In the genomic region with DNA sequence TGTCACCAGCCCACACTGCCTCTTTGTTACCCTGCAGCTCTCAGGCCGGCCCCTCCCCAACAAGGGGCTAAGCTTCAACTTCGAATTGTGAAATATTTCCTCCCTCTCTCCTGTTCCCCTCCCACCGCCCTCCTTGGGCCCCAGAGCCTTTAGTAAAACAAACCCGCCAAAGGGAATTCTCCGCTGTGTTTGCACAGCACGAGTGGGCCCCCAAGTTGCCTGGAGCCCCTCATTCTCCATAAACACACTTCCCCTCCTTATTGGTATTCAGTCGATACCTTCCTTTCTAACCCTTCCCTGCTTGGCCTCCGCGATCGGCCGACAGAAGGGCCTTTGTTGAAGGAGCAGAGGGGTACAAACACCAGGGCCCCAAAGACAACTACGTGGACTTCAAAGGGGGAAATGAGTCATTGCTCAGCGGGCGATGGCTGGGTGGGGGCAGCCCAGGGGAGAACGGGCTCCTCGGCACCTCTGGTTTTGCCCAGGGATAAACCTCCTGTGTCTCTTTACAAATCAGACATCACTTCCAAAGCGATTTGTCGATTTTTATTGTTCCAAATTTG, we compare ENCODE assay signal across 11 cellular contexts. TPM values are rescaled to one million over a fixed set of nuclear protein-coding genes. Genes with fewer than 3 reads are reported as not detected.
A peak's percentile ranks its signal among the peaks of the same experiment; 100 is the strongest.
DNase-seq lines count a peak whose midpoint lies in the region; ATAC-seq and TF ChIP-seq lines count a peak whose summit lies in the region.
"Had no signal": no experiment of that assay in that cellular context is flagged by ENCODE, and none has a peak within 500 bp of the region (broad histone marks: within the 10 kb centered on the region; RNA-seq: fewer than 3 reads in every experiment).

No MANE protein-coding gene starts in this region.

- no peak overlapping the region for H3K4me3 ChIP-seq in HEK293 (ENCODE audit: low read depth, low read length)
- H3K4me3 ChIP-seq in dorsolateral prefrontal cortex = no peak overlapping the region

- H3K27me3 Mint-ChIP-seq in glutamatergic neuron (ENCODE audit: unreplicated experiment) = no peaks in the 10 kb centered on the region
- H3K27me3 Mint-ChIP-seq in activated CD8-positive, alpha-beta memory T cell treated with anti-CD3 and anti-CD28 coated beads, Interleukin-2, amount 10 ng/mL, durations not matched to agents 7 days and 5 days = peaks cover 41% of the 10 kb centered on the region

- CTCF ChIA-PET in HEK293 (lab: Yijun Ruan, JAX) = interaction anchor here (0.7 to 1.6 kb wide), 2 partner anchors 38 to 70 kb away, joined by 3 read pairs; no protein-coding TSS in a partner anchor
- CTCF ChIA-PET in activated CD8-positive, alpha-beta memory T cell treated with anti-CD3 and anti-CD28 coated beads, Interleukin-2, amount 10 ng/mL, durations not matched to agents 7 days and 5 days (lab: Charles Lee) = interaction anchor here (0.6 kb wide), 1 partner anchor 67 kb away, joined by 3 read pairs; no protein-coding TSS in a partner anchor

- DNase-seq in RPMI7951 (ENCODE audit: low read depth) (peak; percentile 47), glutamatergic neuron (no peak), retina (peak; percentile 69), dorsolateral prefrontal cortex (no peak), midbrain (lab: John Stamatoyannopoulos, UW) (no peak)
- no peak for DNase-seq in activated CD8-positive, alpha-beta memory T cell treated with anti-CD3 and anti-CD28 coated beads, Interleukin-2, amount 10 ng/mL, durations not matched to agents 7 days and 5 days
- DNase-seq: activated naive CD4-positive, alpha-beta T cell treated with anti-CD3 and anti-CD28 coated beads for 36 hours; brain microvascular endothelial cell; DMS 273 treated with DMSO at 0.1 percent for 48 hours; NCI-H2029 had no signal

- no peaks in the 10 kb centered on the region for H3K4me1 ChIP-seq in HEK293 (ENCODE audit: control insufficient read depth, insufficient read depth, low read length)

- no peak overlapping the region for H3K4me3 Mint-ChIP-seq in glutamatergic neuron (ENCODE audit: unreplicated experiment)
- no peak overlapping the region for H3K4me3 Mint-ChIP-seq in activated CD8-positive, alpha-beta memory T cell treated with anti-CD3 and anti-CD28 coated beads, Interleukin-2, amount 10 ng/mL, durations not matched to agents 7 days and 5 days
- H3K4me3 Mint-ChIP-seq: activated naive CD4-positive, alpha-beta T cell treated with anti-CD3 and anti-CD28 coated beads for 36 hours had no signal

- peaks cover 0 to 22% (median 0%) of the 10 kb centered on the region in 45 donors for H3K27me3 ChIP-seq in dorsolateral prefrontal cortex

- POLR2A ChIA-PET in HEK293 (lab: Yijun Ruan, JAX) = no interaction called here

- H3K27ac ChIP-seq in HEK293 (ENCODE audit: extremely low read depth, low read depth, low read length) (no peak overlapping the region), dorsolateral prefrontal cortex (no peak overlapping the region)
- H3K27ac ChIP-seq: brain microvascular endothelial cell had no signal

- H3K9me3 ChIP-seq in HEK293 (ENCODE audit: control insufficient read depth, insufficient read depth, low read depth, low read length) = no peaks in the 10 kb centered on the region

- H3K4me1 Mint-ChIP-seq in glutamatergic neuron (ENCODE audit: low read depth, unreplicated experiment) = peaks cover 36% of the 10 kb centered on the region
- no peaks in the 10 kb centered on the region for H3K4me1 Mint-ChIP-seq in activated CD8-positive, alpha-beta memory T cell treated with anti-CD3 and anti-CD28 coated beads, Interleukin-2, amount 10 ng/mL, durations not matched to agents 7 days and 5 days

- TF ChIP-seq CTCF in HEK293 (tag by site-specific recombination; IDR thresholded peaks at IDR 0.05) (no peak), glutamatergic neuron (IDR thresholded peaks at IDR 0.05; ENCODE audit: partially characterized antibody, unreplicated experiment) (no peak), dorsolateral prefrontal cortex (IDR thresholded peaks at IDR 0.05 in 54 of 56, conservative IDR thresholded peaks at IDR 0.05 in 2 of 56; ENCODE audit: low read depth in 1 of 56, partially characterized antibody in 56 of 56) (no peak)

- H3K36me3 ChIP-seq in HEK293 (ENCODE audit: control insufficient read depth in 2 of 2, insufficient read depth in 1 of 2, low read length in 2 of 2) = no peaks in the 10 kb centered on the region
- H3K36me3 ChIP-seq: brain microvascular endothelial cell had no signal

- peaks cover 9% of the 10 kb centered on the region for H3K9me3 Mint-ChIP-seq in glutamatergic neuron (ENCODE audit: unreplicated experiment)
- H3K9me3 Mint-ChIP-seq in activated CD8-positive, alpha-beta memory T cell treated with anti-CD3 and anti-CD28 coated beads, Interleukin-2, amount 10 ng/mL, durations not matched to agents 7 days and 5 days (ENCODE audit: low read depth) = no peaks in the 10 kb centered on the region
- H3K9me3 Mint-ChIP-seq: activated naive CD4-positive, alpha-beta T cell treated with anti-CD3 and anti-CD28 coated beads for 36 hours had no signal

- intact Hi-C loops in dorsolateral prefrontal cortex (cut with DNase I) = no loop called here

- H3K36me3 Mint-ChIP-seq in glutamatergic neuron (ENCODE audit: unreplicated experiment) = no peaks in the 10 kb centered on the region
- H3K36me3 Mint-ChIP-seq in activated CD8-positive, alpha-beta memory T cell treated with anti-CD3 and anti-CD28 coated beads, Interleukin-2, amount 10 ng/mL, durations not matched to agents 7 days and 5 days = no peaks in the 10 kb centered on the region

- peak overlapping the region; percentile 86 for H3K27ac Mint-ChIP-seq in glutamatergic neuron (ENCODE audit: unreplicated experiment)
- H3K27ac Mint-ChIP-seq in activated CD8-positive, alpha-beta memory T cell treated with anti-CD3 and anti-CD28 coated beads, Interleukin-2, amount 10 ng/mL, durations not matched to agents 7 days and 5 days = no peak overlapping the region
- H3K27ac Mint-ChIP-seq: activated naive CD4-positive, alpha-beta T cell treated with anti-CD3 and anti-CD28 coated beads for 36 hours had no signal

- no peak for ATAC-seq in activated CD8-positive, alpha-beta memory T cell treated with anti-CD3 and anti-CD28 coated beads, Interleukin-2, amount 10 ng/mL, durations not matched to agents 7 days and 5 days

TF ChIP-seq in HEK293, 187 proteins besides CTCF, POLR2A, EP300 and RAD21:
- TF ChIP-seq ZNF133 (tag by site-specific recombination; IDR thresholded peaks at IDR 0.05) = no peak
- TF ChIP-seq ZIC2 (tag by site-specific recombination; IDR thresholded peaks at IDR 0.05) = peak; percentile 58; the same call in 1 of the 2 replicates
TF ChIP-seq in HEK293: peak in this region for 1.

RNA-seq across cellular contexts. Expression of a gene that starts 45.4 kb away (rescaled TPM):
- 0.12 and 0.29 TPM in 2 replicates for total RNA-seq in RPMI7951 (2014; rRNA removed; shearing (Covaris generic))
- total RNA-seq in glutamatergic neuron (ENCODE audit: unreplicated experiment) (11.3 TPM), dorsolateral prefrontal cortex (100 to 1,000 TPM in 2 of 120 experiments, 10 to 100 TPM in 118; 26.6 to 109 (median 71.5) TPM)
- 1 to 10 TPM in 1 of 2 experiments, under 1 TPM in 1; 0.59 to 1.5 TPM for total RNA-seq in activated CD8-positive, alpha-beta memory T cell treated with anti-CD3 and anti-CD28 coated beads, Interleukin-2, amount 10 ng/mL, durations not matched to agents 7 days and 5 days

Comparison
In these comparisons a context has a peak if more than half of its experiments do, and no peak if none do; other contexts are left out.
1. DNase-seq: peak in RPMI7951 (single experiment) and retina (single experiment); none in glutamatergic neuron (single experiment), dorsolateral prefrontal cortex (0 of 10), midbrain (single experiment) and activated CD8-positive, alpha-beta memory T cell treated with anti-CD3 and anti-CD28 coated beads, Interleukin-2, amount 10 ng/mL, durations not matched to agents 7 days and 5 days (single experiment).